In the genomic region with DNA sequence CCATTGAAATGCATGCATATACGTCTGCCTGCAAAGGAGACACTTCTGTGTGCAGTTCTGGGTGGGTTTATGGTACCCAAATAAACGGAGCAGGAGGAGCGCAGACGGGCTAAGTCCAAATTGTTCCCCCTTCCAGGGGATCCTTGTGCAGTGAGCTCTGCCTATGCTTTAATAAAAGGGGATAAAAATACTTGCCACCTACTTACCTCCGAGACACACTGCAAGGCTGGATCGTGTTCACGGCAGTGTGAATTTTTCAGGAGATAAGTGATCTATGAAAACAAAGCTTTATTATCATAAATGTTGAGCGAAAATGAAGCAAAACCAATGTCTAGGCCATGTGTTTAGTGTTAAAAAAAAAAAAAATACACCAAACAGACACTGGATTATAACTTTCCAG, we compare ENCODE assay signal across 2 cellular contexts.
TF ChIP-seq lines count a peak whose summit lies in the region.

No MANE protein-coding gene starts in this region.

TF ChIP-seq in HCT116, 20 proteins besides CTCF, POLR2A, EP300 and RAD21 (continued from another document):
- no peak for TF ChIP-seq FOSL1 (IDR thresholded peaks at IDR 0.05; ENCODE audit: low read depth)
- no peak for TF ChIP-seq ZFX (IDR thresholded peaks at IDR 0.05)
- no peak for TF ChIP-seq CEBPB (IDR thresholded peaks at IDR 0.05; ENCODE audit: low read depth)
- no peak for TF ChIP-seq JUND (IDR thresholded peaks at IDR 0.05)
- TF ChIP-seq TCF7L2 (IDR thresholded peaks at IDR 0.05; ENCODE audit: borderline replicate concordance, extremely low read depth, insufficient read depth, insufficient read length): no peak
- no peak for TF ChIP-seq ZNF274 (IDR thresholded peaks at IDR 0.05; ENCODE audit: low read depth, low read length)
TF ChIP-seq in HCT116: peak in this region for 0.

TF ChIP-seq in SK-N-SH treated with all-trans-retinoic acid at 6 μM for 48 hours, 23 proteins besides CTCF, POLR2A, EP300 and RAD21 (continued from another document):
- TF ChIP-seq, protein P1, sequence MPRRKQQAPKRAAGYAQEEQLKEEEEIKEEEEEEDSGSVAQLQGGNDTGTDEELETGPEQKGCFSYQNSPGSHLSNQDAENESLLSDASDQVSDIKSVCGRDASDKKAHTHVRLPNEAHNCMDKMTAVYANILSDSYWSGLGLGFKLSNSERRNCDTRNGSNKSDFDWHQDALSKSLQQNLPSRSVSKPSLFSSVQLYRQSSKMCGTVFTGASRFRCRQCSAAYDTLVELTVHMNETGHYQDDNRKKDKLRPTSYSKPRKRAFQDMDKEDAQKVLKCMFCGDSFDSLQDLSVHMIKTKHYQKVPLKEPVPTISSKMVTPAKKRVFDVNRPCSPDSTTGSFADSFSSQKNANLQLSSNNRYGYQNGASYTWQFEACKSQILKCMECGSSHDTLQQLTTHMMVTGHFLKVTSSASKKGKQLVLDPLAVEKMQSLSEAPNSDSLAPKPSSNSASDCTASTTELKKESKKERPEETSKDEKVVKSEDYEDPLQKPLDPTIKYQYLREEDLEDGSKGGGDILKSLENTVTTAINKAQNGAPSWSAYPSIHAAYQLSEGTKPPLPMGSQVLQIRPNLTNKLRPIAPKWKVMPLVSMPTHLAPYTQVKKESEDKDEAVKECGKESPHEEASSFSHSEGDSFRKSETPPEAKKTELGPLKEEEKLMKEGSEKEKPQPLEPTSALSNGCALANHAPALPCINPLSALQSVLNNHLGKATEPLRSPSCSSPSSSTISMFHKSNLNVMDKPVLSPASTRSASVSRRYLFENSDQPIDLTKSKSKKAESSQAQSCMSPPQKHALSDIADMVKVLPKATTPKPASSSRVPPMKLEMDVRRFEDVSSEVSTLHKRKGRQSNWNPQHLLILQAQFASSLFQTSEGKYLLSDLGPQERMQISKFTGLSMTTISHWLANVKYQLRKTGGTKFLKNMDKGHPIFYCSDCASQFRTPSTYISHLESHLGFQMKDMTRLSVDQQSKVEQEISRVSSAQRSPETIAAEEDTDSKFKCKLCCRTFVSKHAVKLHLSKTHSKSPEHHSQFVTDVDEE (CRISPR knock-in tag; IDR thresholded peaks at IDR 0.05): 0 out of 2 replicates have a peak, but pooled peaks have one; percentile 13
- TF ChIP-seq ISL1 (CRISPR knock-in tag; IDR thresholded peaks at IDR 0.05) (peak; percentile 63), TOX (CRISPR knock-in tag; IDR thresholded peaks at IDR 0.05; ENCODE audit: borderline replicate concordance) (no peak), ESRRG (CRISPR knock-in tag; IDR thresholded peaks at IDR 0.05) (no peak), TCF4 (CRISPR knock-in tag; IDR thresholded peaks at IDR 0.05; ENCODE audit: borderline replicate concordance) (no peak)
